In genomic region chr5:145543968-145544367, GRCh38 we compare ENCODE assay signal across 18 cellular contexts.
DNase-seq lines count a peak whose midpoint lies in the region; ATAC-seq lines count a peak whose summit lies in the region.
"Had no signal": no experiment of that assay in that cellular context is flagged by ENCODE, and none has a peak within 500 bp of the region (broad histone marks: within the 10 kb centered on the region; RNA-seq: fewer than 3 reads in every experiment).

No MANE protein-coding gene starts in this region.

- H3K27me3 ChIP-seq in duodenal mucosa (ENCODE audit: control insufficient read depth in 1 of 2, insufficient read depth in 2 of 2, low read length in 2 of 2) (no peaks in the 10 kb centered on the region), mucosa of rectum (ENCODE audit: control insufficient read depth in 2 of 2, insufficient read depth in 2 of 2, low read length in 2 of 2) (no peaks in the 10 kb centered on the region)

- H3K4me3 ChIP-seq in duodenal mucosa (ENCODE audit: low read depth in 1 of 2, low read length in 2 of 2) = peak overlapping the region in 1 of 2 donors; percentile 35
- H3K4me3 ChIP-seq in mucosa of rectum (ENCODE audit: low read length in 2 of 2) = no peak overlapping the region

- H3K36me3 ChIP-seq in duodenal mucosa (ENCODE audit: control insufficient read depth in 1 of 2, insufficient read depth in 2 of 2, low read length in 2 of 2) = no peaks in the 10 kb centered on the region
- no peaks in the 10 kb centered on the region for H3K36me3 ChIP-seq in mucosa of rectum (ENCODE audit: control insufficient read depth in 2 of 2, insufficient read depth in 2 of 2, low read length in 2 of 2)

- no peaks in the 10 kb centered on the region for H3K9me3 ChIP-seq in duodenal mucosa (ENCODE audit: control insufficient read depth in 1 of 2, low read length in 2 of 2)
- H3K9me3 ChIP-seq in mucosa of rectum (ENCODE audit: control insufficient read depth in 2 of 2, low read length in 2 of 2) = no peaks in the 10 kb centered on the region

- no peak for ATAC-seq in HG03521 (IDR thresholded peaks at IDR 0.05; ENCODE audit: unreplicated experiment)
- ATAC-seq: Panc1 had no signal

- peaks cover 5 to 24% of the 10 kb centered on the region in 2 donors for H3K4me1 ChIP-seq in duodenal mucosa (ENCODE audit: control insufficient read depth in 1 of 2, insufficient read depth in 2 of 2, low read length in 2 of 2)
- peaks cover 0 to 7% of the 10 kb centered on the region in 2 donors for H3K4me1 ChIP-seq in mucosa of rectum (ENCODE audit: control insufficient read depth in 2 of 2, insufficient read depth in 2 of 2, low read length in 2 of 2)

- H3K27ac ChIP-seq in duodenal mucosa (ENCODE audit: low read depth, low read length) (peak overlapping the region; percentile 27), mucosa of rectum (ENCODE audit: low read depth in 2 of 2, low read length in 2 of 2) (peak overlapping the region; percentile 18 to 34)
- H3K27ac ChIP-seq: 22Rv1 had no signal

- no peak overlapping the region for H3K9ac ChIP-seq in duodenal mucosa (ENCODE audit: low read depth in 1 of 2, low read length in 2 of 2)
- no peak overlapping the region for H3K9ac ChIP-seq in mucosa of rectum (ENCODE audit: low read depth in 1 of 2, low read length in 2 of 2)

- DNase-seq in DMS53 (lab: John Stamatoyannopoulos, UW) (peak; percentile 15), DMS53 treated with DMSO at 0.1 percent for 48 hours (lab: John Stamatoyannopoulos, UW; ENCODE audit: unreplicated experiment) (no peak), NCI-H2227 treated with DMSO at 0.1 percent for 48 hours (lab: John Stamatoyannopoulos, UW) (no peak), DMS153 treated with DMSO at 0.1 percent for 48 hours (lab: John Stamatoyannopoulos, UW; ENCODE audit: unreplicated experiment) (no peak)
- DNase-seq: DMS79 treated with DMSO at 0.1 percent for 48 hours, GF-D8, IMR-90, KG1, MM.1S, NCI-H1694, NCI-H2029 treated with DMSO at 0.1 percent for 48 hours, NCI-H526 treated with DMSO at 0.1 percent for 48 hours, SHP77 treated with DMSO at 0.1 percent for 48 hours had no signal
